In the genomic region with DNA sequence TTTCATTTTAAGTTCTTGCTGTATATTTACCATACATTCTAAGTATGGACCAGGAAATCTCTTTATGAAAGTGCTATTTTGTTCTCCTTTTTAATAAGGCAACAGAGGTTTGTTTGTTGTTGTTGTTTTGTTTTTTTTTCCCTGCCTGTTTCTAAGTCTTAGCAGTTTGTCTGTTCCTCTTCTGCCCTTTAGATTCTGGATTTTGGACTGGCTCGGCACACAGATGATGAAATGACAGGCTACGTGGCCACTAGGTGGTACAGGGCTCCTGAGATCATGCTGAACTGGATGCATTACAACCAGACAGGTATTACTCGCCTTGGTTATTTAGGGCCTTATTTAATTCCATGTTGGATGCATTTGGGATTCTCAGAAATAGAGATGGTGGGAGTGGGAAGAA, we compare ENCODE assay signal across 12 cellular contexts. TPM values are rescaled to one million over a fixed set of nuclear protein-coding genes. Genes with fewer than 3 reads are reported as not detected.
DNase-seq lines count a peak whose midpoint lies in the region; ATAC-seq, FAIRE-seq and TF ChIP-seq lines count a peak whose summit lies in the region.
"Had no signal": no experiment of that assay in that cellular context is flagged by ENCODE, and none has a peak within 500 bp of the region (broad histone marks: within the 10 kb centered on the region; RNA-seq: fewer than 3 reads in every experiment).

No MANE protein-coding gene starts in this region.

- H3K36me3 Mint-ChIP-seq in progenitor cell of endocrine pancreas (ENCODE audit: insufficient read depth), result peaks cover 13% of the 10 kb centered on the region

- no peak for TF ChIP-seq EP300 in H1 (IDR thresholded peaks at IDR 0.05; ENCODE audit: borderline replicate concordance in 1 of 2, low read depth in 2 of 2, low read length in 2 of 2)

- H2AFZ ChIP-seq in Loucy (ENCODE audit: low read length), result no peak overlapping the region
- no peak overlapping the region for H2AFZ ChIP-seq in H1 (ENCODE audit: low read length)

- no peak overlapping the region for H3K14ac ChIP-seq in H1 (ENCODE audit: insufficient read length)

- H2BK12ac ChIP-seq in H1 (ENCODE audit: low read depth, low read length), result no peak overlapping the region

- intact Hi-C loops in ascending aorta (cut with DNase I), result no loop called here

- H3K4me3 Mint-ChIP-seq in progenitor cell of endocrine pancreas (ENCODE audit: low read depth), result no peak overlapping the region

- TF ChIP-seq POLR2A in H1 (IDR thresholded peaks at IDR 0.05; ENCODE audit: control extremely low read depth in 1 of 2, low read depth in 2 of 2, low read length in 2 of 2), result no peak

- TF ChIP-seq RAD21 in H1 (IDR thresholded peaks at IDR 0.05 in 1 of 2, conservative IDR thresholded peaks at IDR 0.05 in 1 of 2; ENCODE audit: low read depth in 2 of 2, low read length in 2 of 2), result peak; percentile 15 to 18; a peak in 2 of 4 replicates

- peaks cover 3% of the 10 kb centered on the region for H3K4me1 Mint-ChIP-seq in progenitor cell of endocrine pancreas (ENCODE audit: low read depth)

- DNase-seq in SIG-M5 treated with dmso at 0.1 percent for 504 hours (lab: John Stamatoyannopoulos, UW; ENCODE audit: unreplicated experiment) (peak; percentile 16), SIG-M5 (lab: John Stamatoyannopoulos, UW) (no peak), H1 (ENCODE audit: low read depth in 1 of 2, low spot score in 2 of 2) (no peak), progenitor cell of endocrine pancreas (ENCODE audit: low spot score, unreplicated experiment) (no peak), ascending aorta (ENCODE audit: low spot score in 2 of 2) (no peak), KG1 (lab: John Stamatoyannopoulos, UW) (no peak)
- DNase-seq: left ventricle myocardium inferior, SHP77 treated with DMSO at 0.1 percent for 48 hours had no signal

- H3K4me3 ChIP-seq in Loucy (ENCODE audit: low read length, poor library complexity, severe bottlenecking) (no peak overlapping the region), H1 (ENCODE audit: extremely low read depth in 1 of 4, insufficient read depth in 2 of 4, low read depth in 3 of 4, low read length in 4 of 4) (no peak overlapping the region), ascending aorta (no peak overlapping the region)
- H3K4me3 ChIP-seq: dorsolateral prefrontal cortex, left ventricle myocardium inferior had no signal

- peaks cover 6% of the 10 kb centered on the region for H3K9me3 Mint-ChIP-seq in progenitor cell of endocrine pancreas (ENCODE audit: low read depth)

- H3K36me3 ChIP-seq in Loucy (ENCODE audit: insufficient read depth, low read length), result peaks cover 92% of the 10 kb centered on the region
- H3K36me3 ChIP-seq in H1 (ENCODE audit: control insufficient read depth in 2 of 4, insufficient read depth in 4 of 4, low read length in 3 of 4), result peaks cover 2 to 14% (median 8%) of the 10 kb centered on the region in 4 experiments; a peak in 3 of 8 replicates
- H3K36me3 ChIP-seq in ascending aorta, result peaks cover 21 to 43% of the 10 kb centered on the region in 2 donors

- H3K4me2 ChIP-seq in Loucy (ENCODE audit: low read depth, low read length, poor library complexity, severe bottlenecking), result no peak overlapping the region
- H3K4me2 ChIP-seq in H1 (ENCODE audit: insufficient read depth in 1 of 2, low read depth in 2 of 2, low read length in 2 of 2), result no peak overlapping the region

- no peaks in the 10 kb centered on the region for H3F3A ChIP-seq in Loucy (ENCODE audit: low read depth)

- no peak overlapping the region for H2BK5ac ChIP-seq in H1 (ENCODE audit: low read depth, low read length)

- H3K23me2 ChIP-seq in H1 (ENCODE audit: low read depth, low read length), result no peaks in the 10 kb centered on the region

- H3K4ac ChIP-seq in H1 (replicated peaks; ENCODE audit: insufficient read length, low read depth, low read length), result no peak overlapping the region

- no peak overlapping the region for H4K91ac ChIP-seq in H1 (replicated peaks; ENCODE audit: insufficient read length, low read length)

- no peak overlapping the region for H3K18ac ChIP-seq in H1 (ENCODE audit: extremely low read depth, low read length)

- H3K27me3 Mint-ChIP-seq in progenitor cell of endocrine pancreas, result no peaks in the 10 kb centered on the region

- H3K27ac Mint-ChIP-seq in progenitor cell of endocrine pancreas, result no peak overlapping the region

- H2BK15ac ChIP-seq in H1 (ENCODE audit: low read length), result no peak overlapping the region

- no peak overlapping the region for H4K8ac ChIP-seq in H1 (ENCODE audit: extremely low read depth, insufficient read depth, low read length)

- H3K9ac ChIP-seq in Loucy (ENCODE audit: low read depth, low read length, poor library complexity, severe bottlenecking) (no peak overlapping the region), H1 (replicated peaks in 1 of 4; ENCODE audit: extremely low read depth in 1 of 4, low read depth in 3 of 4, low read length in 3 of 4) (no peak overlapping the region)

- H4K20me1 ChIP-seq in Loucy (ENCODE audit: insufficient read depth, low read length, poor library complexity, severe bottlenecking) (peaks cover 69% of the 10 kb centered on the region), H1 (replicated peaks in 1 of 2; ENCODE audit: control insufficient read depth in 1 of 2, insufficient read depth in 2 of 2, low read length in 2 of 2) (no peaks in the 10 kb centered on the region)

- no peak overlapping the region for H2BK120ac ChIP-seq in H1 (replicated peaks; ENCODE audit: low read depth, low read length)

- no peak for ATAC-seq in HG02610 (IDR thresholded peaks at IDR 0.05; ENCODE audit: unreplicated experiment)

- CTCF ChIA-PET in H1 (lab: Charles Lee; ENCODE audit: partially characterized antibody), result interaction anchor here (0.7 to 2.6 kb wide), 3 partner anchors 9 to 25 kb away, joined by 3 to 8 read pairs (median 4); no protein-coding TSS in a partner anchor

- no peak for FAIRE-seq in H1 (lab: Jason Lieb, UNC)

- no peak overlapping the region for H3K56ac ChIP-seq in H1 (replicated peaks; ENCODE audit: insufficient read length, low read depth, low read length)

- H3K79me2 ChIP-seq in Loucy (ENCODE audit: insufficient read depth, low read length) (peaks cover 80% of the 10 kb centered on the region), H1 (ENCODE audit: control insufficient read depth in 1 of 2, insufficient read depth in 2 of 2, low read length in 2 of 2) (no peaks in the 10 kb centered on the region)

- no peaks in the 10 kb centered on the region for H3K4me1 ChIP-seq in Loucy (ENCODE audit: insufficient read depth, low read length, poor library complexity, severe bottlenecking)
- H3K4me1 ChIP-seq in H1 (replicated peaks in 1 of 4; ENCODE audit: control insufficient read depth in 3 of 4, insufficient read depth in 4 of 4, low read length in 3 of 4), result no peaks in the 10 kb centered on the region
- H3K4me1 ChIP-seq in ascending aorta, result no peaks in the 10 kb centered on the region
- H3K4me1 ChIP-seq: left ventricle myocardium inferior had no signal

- H2AK5ac ChIP-seq in H1 (ENCODE audit: low read depth, low read length), result no peak overlapping the region

- POLR2A ChIA-PET in H1 (lab: Charles Lee; ENCODE audit: partially characterized antibody), result no interaction called here

- no peaks in the 10 kb centered on the region for H3K79me1 ChIP-seq in H1 (ENCODE audit: low read depth, low read length)

- H3K23ac ChIP-seq in H1 (ENCODE audit: insufficient read length), result no peak overlapping the region

- no peak overlapping the region for H4K5ac ChIP-seq in H1 (ENCODE audit: insufficient read length, low read depth, low read length)

- H3K9me3 ChIP-seq in Loucy (ENCODE audit: insufficient read depth, low read depth, low read length) (no peaks in the 10 kb centered on the region), H1 (ENCODE audit: insufficient read depth in 2 of 2, low read depth in 1 of 2, low read length in 1 of 2) (no peaks in the 10 kb centered on the region), ascending aorta (peaks cover 0 to 1% of the 10 kb centered on the region in 2 donors)
- H3K9me3 ChIP-seq: left ventricle myocardium inferior had no signal

- TF ChIP-seq CTCF in Loucy (conservative IDR thresholded peaks at IDR 0.05; ENCODE audit: low read length) (peak; percentile 56), H1 (IDR thresholded peaks at IDR 0.05; ENCODE audit: control extremely low read depth in 1 of 3, insufficient read depth in 1 of 3, low read depth in 1 of 3, low read length in 3 of 3) (peak; percentile 17 to 48 (median 44); a peak in 2 of 4 replicates), progenitor cell of endocrine pancreas (IDR thresholded peaks at IDR 0.05; ENCODE audit: unreplicated experiment) (peak; percentile 43), ascending aorta (IDR thresholded peaks at IDR 0.05) (no peak)

- no peaks in the 10 kb centered on the region for H3K9me2 ChIP-seq in Loucy (replicated peaks; ENCODE audit: low read depth, low read length)

- H3K27ac ChIP-seq in H1 (ENCODE audit: low read depth, low read length) (no peak overlapping the region), ascending aorta (no peak overlapping the region)
- H3K27ac ChIP-seq: left ventricle myocardium inferior had no signal

- no peak overlapping the region for H2BK20ac ChIP-seq in H1 (ENCODE audit: low read length)

- WGBS in H1 (ENCODE audit: extremely low coverage in 1 of 2, insufficient coverage in 1 of 2, insufficient read length in 1 of 2, insufficient replicate concordance in 2 of 2, low coverage in 1 of 2, low lambda C conversion rate in 2 of 2, missing lambda C conversion rate in 1 of 2), 2 experiments, result 81% methylated on average over 3 of the region's 3 CpGs; no CpG with 5 or more reads in 1 of the 2 experiments

- H3K27me3 ChIP-seq in Loucy (ENCODE audit: insufficient read depth, low read length, poor library complexity, severe bottlenecking) (no peaks in the 10 kb centered on the region), H1 (replicated peaks in 1 of 4; ENCODE audit: control insufficient read depth in 3 of 4, extremely low read depth in 1 of 4, insufficient read depth in 3 of 4, low read length in 3 of 4) (no peaks in the 10 kb centered on the region), ascending aorta (no peaks in the 10 kb centered on the region)
- H3K27me3 ChIP-seq: dorsolateral prefrontal cortex had no signal

RNA-seq across cellular contexts. Expression of gene MAPK14, which starts 48.0 kb away (rescaled TPM):
- 33.2 and 39.3 TPM in 2 replicates for total RNA-seq in H1 (2021; fragmentation: NEBNext Ultra II Directional; extraction: Animal tissue kit (Norgen Biotek cat#: 25700))
- polyA plus RNA-seq in H1 (2011; rRNA removed), result 15.9 and 18.1 TPM in 2 replicates
- polyA plus RNA-seq in H1 (2011; cell fraction: cytosol; rRNA removed), result 20.6 TPM
- polyA plus RNA-seq in H1 (2011; cell fraction: nucleus; rRNA removed), result 18.1 TPM
- polyA plus RNA-seq in H1 (2012, experiment 1 of 2), result 20.5 to 29.3 TPM (median 23.2 TPM) in 4 replicates
- polyA plus RNA-seq in H1 (2012, experiment 2 of 2), result 5.6 TPM
- polyA plus RNA-seq in H1 (2013, experiment 1 of 2), result 14.8 TPM
- 14.9 TPM for polyA plus RNA-seq in H1 (2013, experiment 2 of 2)
- polyA minus RNA-seq in H1 (2011; rRNA and poly(A)+ RNA removed), result 49.4 and 84.0 TPM in 2 replicates
- 31.4 TPM for polyA minus RNA-seq in H1 (2011; cell fraction: cytosol; rRNA and poly(A)+ RNA removed)
- polyA minus RNA-seq in H1 (2011; cell fraction: nucleus; rRNA and poly(A)+ RNA removed), result 59.9 TPM
- total RNA-seq in progenitor cell of endocrine pancreas (43.3 and 43.7 TPM in 2 replicates), ascending aorta (37.3 TPM)

RNA-seq across cellular contexts. Expression of gene SLC26A8, which starts 51.2 kb away (rescaled TPM):
- 0.56 and 1.1 TPM in 2 replicates for total RNA-seq in H1 (2021; fragmentation: NEBNext Ultra II Directional; extraction: Animal tissue kit (Norgen Biotek cat#: 25700))
- 0.57 and 0.86 TPM in 2 replicates for polyA plus RNA-seq in H1 (2011; rRNA removed)
- polyA plus RNA-seq in H1 (2011; cell fraction: cytosol; rRNA removed), result 0.32 TPM
- 0.56 TPM for polyA plus RNA-seq in H1 (2011; cell fraction: nucleus; rRNA removed)
- polyA plus RNA-seq in H1 (2012, experiment 1 of 2), result 0.36 to 1.5 TPM (median 0.65 TPM) in 4 replicates
- polyA plus RNA-seq in H1 (2012, experiment 2 of 2), result 0.13 TPM
- polyA plus RNA-seq in H1 (2013, experiment 1 of 2), result 0.32 TPM
- 0.66 TPM for polyA plus RNA-seq in H1 (2013, experiment 2 of 2)
- polyA minus RNA-seq in H1 (2011; rRNA and poly(A)+ RNA removed), result 0.24 and 0.28 TPM in 2 replicates
- not detected for polyA minus RNA-seq in H1 (2011; cell fraction: cytosol; rRNA and poly(A)+ RNA removed)
- 0.70 TPM for polyA minus RNA-seq in H1 (2011; cell fraction: nucleus; rRNA and poly(A)+ RNA removed)
- total RNA-seq in progenitor cell of endocrine pancreas (not detected in 2 replicates), ascending aorta (not detected)
- total RNA-seq: left ventricle myocardium inferior, LHCN-M2 had no signal

RNA-seq across cellular contexts. Expression of gene MAPK13, which starts 54.7 kb away (rescaled TPM):
- 14.1 and 15.2 TPM in 2 replicates for total RNA-seq in H1 (2021; fragmentation: NEBNext Ultra II Directional; extraction: Animal tissue kit (Norgen Biotek cat#: 25700))
- 10.1 and 13.5 TPM in 2 replicates for polyA plus RNA-seq in H1 (2011; rRNA removed)
- polyA plus RNA-seq in H1 (2011; cell fraction: cytosol; rRNA removed), result 13.6 TPM
- polyA plus RNA-seq in H1 (2011; cell fraction: nucleus; rRNA removed), result 21.5 TPM
- 11.2 to 15.9 TPM (median 15.7 TPM) in 4 replicates for polyA plus RNA-seq in H1 (2012, experiment 1 of 2)
- polyA plus RNA-seq in H1 (2012, experiment 2 of 2), result 13.8 TPM
- 8.6 TPM for polyA plus RNA-seq in H1 (2013, experiment 1 of 2)
- polyA plus RNA-seq in H1 (2013, experiment 2 of 2), result 8.3 TPM
- 13.3 and 17.5 TPM in 2 replicates for polyA minus RNA-seq in H1 (2011; rRNA and poly(A)+ RNA removed)
- polyA minus RNA-seq in H1 (2011; cell fraction: cytosol; rRNA and poly(A)+ RNA removed), result 6.2 TPM
- polyA minus RNA-seq in H1 (2011; cell fraction: nucleus; rRNA and poly(A)+ RNA removed), result 12.4 TPM
- total RNA-seq in progenitor cell of endocrine pancreas, result 41.2 and 42.9 TPM in 2 replicates
- total RNA-seq in ascending aorta, result 7.7 TPM

Comparison
In these comparisons a context has a peak if more than half of its experiments do, and no peak if none do; other contexts are left out.
1. CTCF ChIP-seq: peak in Loucy (single experiment), H1 (3 of 3) and progenitor cell of endocrine pancreas (single experiment); none in ascending aorta (0 of 3).